ENCODE assay signal across 8 cellular contexts in genomic region chr3:127697531-127698240, GRCh38. TPM values are rescaled to one million over a fixed set of nuclear protein-coding genes. Genes with fewer than 3 reads are reported as not detected.
DNase-seq lines count a peak whose midpoint lies in the region; ATAC-seq, FAIRE-seq and TF ChIP-seq lines count a peak whose summit lies in the region.

No MANE protein-coding gene starts in this region.

- H3K36me3 ChIP-seq in HUES64 (ENCODE audit: insufficient read depth, low read length), result no peaks in the 10 kb centered on the region

- no peaks in the 10 kb centered on the region for H3K27me3 ChIP-seq in HUES64 (ENCODE audit: insufficient read depth, low read length)

- H3K27ac ChIP-seq in C4-2B (peak overlapping the region; percentile 28), HUES64 (ENCODE audit: low read depth, low read length) (no peak overlapping the region)

- 68% methylated on average over 16 of the region's 16 CpGs for WGBS in HUES64

- H3K4me1 ChIP-seq in HUES64 (ENCODE audit: insufficient read depth, low read length), result no peaks in the 10 kb centered on the region

- intact Hi-C loops in cardiac septum (cut with DNase I), result loop anchor here (1.0 to 5.0 kb wide), 5 partner anchors 47 to 265 kb away; partner anchors contain the start of gene MGLL

- no peaks in the 10 kb centered on the region for H3K9me3 ChIP-seq in HUES64 (ENCODE audit: insufficient read depth, low read depth, low read length)

- TF ChIP-seq CTCF in C4-2B (conservative IDR thresholded peaks at IDR 0.05), result no peak

- DNase-seq in RCC 7860 (ENCODE audit: low spot score), result peak; percentile 39
- DNase-seq in amniotic epithelial cell (ENCODE audit: low read depth), result peak; percentile 72
- peak; percentile 87 for DNase-seq in cardiac septum (ENCODE audit: low spot score)
- peak; percentile 89 for DNase-seq in pons (ENCODE audit: low spot score)
- no peak for DNase-seq in HPDE6-E6E7 (ENCODE audit: extremely low spot score)

- no peak overlapping the region for H3K9ac ChIP-seq in HUES64 (ENCODE audit: low read depth, low read length)

- no peak for FAIRE-seq in RCC 7860 (lab: Jason Lieb, UNC)

- 0 out of 2 replicates have a peak overlapping the region, but pooled peaks have one; percentile 28 for H3K4me3 ChIP-seq in HUES64 (ENCODE audit: low read length)

- peak; percentile 87 for ATAC-seq in GM19395 (IDR thresholded peaks at IDR 0.05; ENCODE audit: unreplicated experiment)

RNA-seq across cellular contexts. Expression of gene ABTB1, which starts 24.9 kb away (rescaled TPM):
- 2.9 TPM for polyA plus RNA-seq in HUES64 (2013, experiment 1 of 2)
- polyA plus RNA-seq in HUES64 (2013, experiment 2 of 2), result 4.4 TPM
- total RNA-seq in cardiac septum, result 25.5 TPM
